Comparison of ENCODE assay signal across 13 cellular contexts in genomic region chr5:99034336-99034735, GRCh38.
A peak's percentile ranks its signal among the peaks of the same experiment; 100 is the strongest.
DNase-seq lines count a peak whose midpoint lies in the region; ATAC-seq, FAIRE-seq and TF ChIP-seq lines count a peak whose summit lies in the region.
"Had no signal": no experiment of that assay in that cellular context is flagged by ENCODE, and none has a peak within 500 bp of the region (broad histone marks: within the 10 kb centered on the region; RNA-seq: fewer than 3 reads in every experiment).

No MANE protein-coding gene starts in this region.

- peak overlapping the region; percentile 81 to 99 (median 95) for H3K27ac Mint-ChIP-seq in CD4-positive, alpha-beta memory T cell
- no peak overlapping the region for H3K27ac Mint-ChIP-seq in astrocyte (ENCODE audit: unreplicated experiment)
- H3K27ac Mint-ChIP-seq in naive thymus-derived CD8-positive, alpha-beta T cell: peak overlapping the region; percentile 84 to 98 (median 94)
- H3K27ac Mint-ChIP-seq: H9 had no signal

- no peak overlapping the region for H3K27ac ChIP-seq in CD4-positive, alpha-beta memory T cell (ENCODE audit: low read depth, low read length)
- no peak overlapping the region for H3K27ac ChIP-seq in astrocyte (ENCODE audit: low read depth, low read length)

- POLR2A ChIA-PET in CD4-positive, alpha-beta memory T cell (lab: Charles Lee; ENCODE audit: partially characterized antibody): interaction anchor here (3.9 to 4.4 kb wide), 2 partner anchors 10 to 105 kb away, joined by 22 to 61 read pairs; partner anchors contain the start of gene CHD1
- POLR2A ChIA-PET in naive thymus-derived CD8-positive, alpha-beta T cell (lab: Charles Lee): interaction anchor here (0.7 to 2.6 kb wide), 3 partner anchors 10 to 105 kb away, joined by 3 to 22 read pairs (median 4); partner anchors contain the start of gene CHD1

- no peak for FAIRE-seq in astrocyte (lab: Jason Lieb, UNC)
- FAIRE-seq: TTC549 had no signal

- peaks cover 65 to 87% (median 75%) of the 10 kb centered on the region in 4 donors for H3K4me1 Mint-ChIP-seq in CD4-positive, alpha-beta memory T cell
- peaks cover 10% of the 10 kb centered on the region for H3K4me1 Mint-ChIP-seq in astrocyte (ENCODE audit: low read depth, unreplicated experiment)
- peaks cover 30 to 82% (median 65%) of the 10 kb centered on the region in 4 donors for H3K4me1 Mint-ChIP-seq in naive thymus-derived CD8-positive, alpha-beta T cell

- intact Hi-C loops in CD4-positive, alpha-beta memory T cell (cut with micrococcal nuclease): loop anchor here (2.0 to 10.0 kb wide), 3 partner anchors 14 to 1868 kb away; partner anchors contain the start of genes RIOK2 and ST8SIA4

- H3K9me3 ChIP-seq in CD4-positive, alpha-beta memory T cell (ENCODE audit: control insufficient read depth in 1 of 2, low read length in 2 of 2): no peaks in the 10 kb centered on the region
- no peaks in the 10 kb centered on the region for H3K9me3 ChIP-seq in astrocyte (ENCODE audit: insufficient read depth, low read depth, low read length)
- H3K9me3 ChIP-seq: esophagus muscularis mucosa had no signal

- peaks cover 0 to 39% (median 25%) of the 10 kb centered on the region in 8 donors for H3K9me3 Mint-ChIP-seq in CD4-positive, alpha-beta memory T cell
- H3K9me3 Mint-ChIP-seq in astrocyte (ENCODE audit: unreplicated experiment): peaks cover 5% of the 10 kb centered on the region
- H3K9me3 Mint-ChIP-seq in naive thymus-derived CD8-positive, alpha-beta T cell: peaks cover under 1 to 28% (median 12%) of the 10 kb centered on the region in 9 donors
- H3K9me3 Mint-ChIP-seq: H9 had no signal

- H2AFZ ChIP-seq in astrocyte (ENCODE audit: low read depth, low read length): peak overlapping the region; percentile 9

- H3K36me3 ChIP-seq in CD4-positive, alpha-beta memory T cell (ENCODE audit: insufficient read depth, low read length): no peaks in the 10 kb centered on the region
- H3K36me3 ChIP-seq in astrocyte (ENCODE audit: insufficient read depth, low read length): no peaks in the 10 kb centered on the region
- H3K36me3 ChIP-seq: esophagus muscularis mucosa had no signal

- CTCF ChIA-PET in CD4-positive, alpha-beta memory T cell (lab: Charles Lee; ENCODE audit: partially characterized antibody): interaction anchor here (0.7 kb wide), 1 partner anchor 27 kb away, joined by 3 read pairs; no protein-coding TSS in a partner anchor

- no peak for ATAC-seq in naive thymus-derived CD8-positive, alpha-beta T cell
- ATAC-seq: left cardiac atrium, right cardiac atrium had no signal

- peaks cover 18 to 30% of the 10 kb centered on the region in 2 donors for H3K36me3 Mint-ChIP-seq in CD4-positive, alpha-beta memory T cell
- H3K36me3 Mint-ChIP-seq in astrocyte (ENCODE audit: low read depth, unreplicated experiment): no peaks in the 10 kb centered on the region
- H3K36me3 Mint-ChIP-seq in naive thymus-derived CD8-positive, alpha-beta T cell: peaks cover 0 to 31% (median 17%) of the 10 kb centered on the region in 3 donors

- no peak overlapping the region for H3K4me2 ChIP-seq in astrocyte (ENCODE audit: low read length)

- H3K79me2 ChIP-seq in astrocyte (ENCODE audit: insufficient read depth, low read length): no peaks in the 10 kb centered on the region

- in situ Hi-C loops in KBM-7 (cut with MboI; ENCODE audit: low pct_unique_long_range_greater_than_20kb, low sequenced_read_pairs): loop anchor here (10.0 kb wide), 1 partner anchor 110 kb away; the partner anchor contains the start of gene CHD1

- H3K27me3 ChIP-seq in CD4-positive, alpha-beta memory T cell (ENCODE audit: insufficient read depth, low read length): no peaks in the 10 kb centered on the region
- no peaks in the 10 kb centered on the region for H3K27me3 ChIP-seq in astrocyte (ENCODE audit: insufficient read depth, low read length)
- H3K27me3 ChIP-seq: esophagus muscularis mucosa had no signal

- no peak overlapping the region for H3K4me3 ChIP-seq in CD4-positive, alpha-beta memory T cell (ENCODE audit: low read length in 2 of 2)
- no peak overlapping the region for H3K4me3 ChIP-seq in astrocyte (ENCODE audit: insufficient read depth, low read depth, low read length)

- H3K27me3 Mint-ChIP-seq in CD4-positive, alpha-beta memory T cell: no peaks in the 10 kb centered on the region
- no peaks in the 10 kb centered on the region for H3K27me3 Mint-ChIP-seq in astrocyte (ENCODE audit: low read depth, unreplicated experiment)
- no peaks in the 10 kb centered on the region for H3K27me3 Mint-ChIP-seq in naive thymus-derived CD8-positive, alpha-beta T cell

- H4K20me1 ChIP-seq in astrocyte (ENCODE audit: insufficient read depth, low read length): no peaks in the 10 kb centered on the region

- H3K4me3 Mint-ChIP-seq in CD4-positive, alpha-beta memory T cell: peak overlapping the region in 6 of 8 donors; percentile 57 to 81 (median 72)
- no peak overlapping the region for H3K4me3 Mint-ChIP-seq in astrocyte (ENCODE audit: unreplicated experiment)
- H3K4me3 Mint-ChIP-seq in naive thymus-derived CD8-positive, alpha-beta T cell: peak overlapping the region in 9 of 10 donors; percentile 64 to 95 (median 88)
- H3K4me3 Mint-ChIP-seq: H9 had no signal

- H3K4me1 ChIP-seq in CD4-positive, alpha-beta memory T cell (ENCODE audit: insufficient read depth, low read length): peaks cover 82% of the 10 kb centered on the region
- no peaks in the 10 kb centered on the region for H3K4me1 ChIP-seq in astrocyte (ENCODE audit: insufficient read depth, low read length)

- H3K9ac ChIP-seq in astrocyte (ENCODE audit: low read length): no peak overlapping the region

- DNase-seq in CD4-positive, alpha-beta memory T cell: no peak
- DNase-seq in KBM-7 (peak; percentile 30), astrocyte (ENCODE audit: low read depth) (peak; percentile 42), GF-D8 (lab: John Stamatoyannopoulos, UW) (no peak), Ammon's horn (ENCODE audit: low spot score) (no peak)
- no peak for DNase-seq in naive thymus-derived CD8-positive, alpha-beta T cell
- DNase-seq in stimulated activated CD4-positive, alpha-beta T cell treated with anti-CD3 and anti-CD28 coated beads, Interleukin-12 subunit alpha, Interleukin-12 subunit beta, amount 100 ng/mL, for 4 hours: no peak
- DNase-seq: H9, left cardiac atrium, NCI-H1092 treated with DMSO at 0.1 percent for 48 hours, right cardiac atrium had no signal

- no peak for TF ChIP-seq CTCF in astrocyte (IDR thresholded peaks at IDR 0.05; ENCODE audit: insufficient read depth, low read depth, low read length)

Comparison
In these comparisons a context has a peak if more than half of its experiments do, and no peak if none do; other contexts are left out.
1. DNase-seq: peak in KBM-7 (single experiment) and astrocyte (single experiment); none in CD4-positive, alpha-beta memory T cell (0 of 5), naive thymus-derived CD8-positive, alpha-beta T cell (0 of 10), stimulated activated CD4-positive, alpha-beta T cell treated with anti-CD3 and anti-CD28 coated beads, Interleukin-12 subunit alpha, Interleukin-12 subunit beta, amount 100 ng/mL, for 4 hours (single experiment), GF-D8 (single experiment) and Ammon's horn (single experiment).